8 cellular contexts compared by ENCODE assay signal in the genomic region with DNA sequence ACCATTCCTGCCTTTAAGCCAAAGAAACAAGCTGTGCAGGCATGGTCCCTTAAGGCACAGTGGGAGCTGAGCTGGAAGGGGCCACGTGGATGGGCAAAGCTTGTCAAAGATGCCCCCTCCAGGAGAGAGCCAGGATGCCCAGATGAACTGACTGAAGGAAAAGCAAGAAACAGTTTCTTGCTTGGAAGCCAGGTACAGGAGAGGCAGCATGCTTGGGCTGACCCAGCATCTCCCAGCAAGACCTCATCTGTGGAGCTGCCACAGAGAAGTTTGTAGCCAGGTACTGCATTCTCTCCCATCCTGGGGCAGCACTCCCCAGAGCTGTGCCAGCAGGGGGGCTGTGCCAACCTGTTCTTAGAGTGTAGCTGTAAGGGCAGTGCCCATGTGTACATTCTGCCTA. TPM values are rescaled to one million over a fixed set of nuclear protein-coding genes. Genes with fewer than 3 reads are reported as not detected.
DNase-seq lines count a peak whose midpoint lies in the region; ATAC-seq and TF ChIP-seq lines count a peak whose summit lies in the region.

No MANE protein-coding gene starts in this region.

- no peaks in the 10 kb centered on the region for H3K9me3 Mint-ChIP-seq in T-helper 1 cell treated with Interleukin-12 subunit alpha and Interleukin-12 subunit beta and Interleukin-4 antibody, amounts not matched to agents 30 μg/mL and 1 μg/mL, for 36 hours
- H3K9me3 Mint-ChIP-seq in activated naive CD8-positive, alpha-beta T cell treated with anti-CD3 and anti-CD28 coated beads for 36 hours = no peaks in the 10 kb centered on the region

- peaks cover 11% of the 10 kb centered on the region for H3K27me3 Mint-ChIP-seq in T-helper 1 cell treated with Interleukin-12 subunit alpha and Interleukin-12 subunit beta and Interleukin-4 antibody, amounts not matched to agents 30 μg/mL and 1 μg/mL, for 36 hours (ENCODE audit: low read depth)
- H3K27me3 Mint-ChIP-seq in activated naive CD8-positive, alpha-beta T cell treated with anti-CD3 and anti-CD28 coated beads for 36 hours = peaks cover 3% of the 10 kb centered on the region

- peaks cover 0 to 36% of the 10 kb centered on the region in 2 donors for H3K36me3 ChIP-seq in left lung
- peaks cover 30% of the 10 kb centered on the region for H3K36me3 ChIP-seq in suprapubic skin

- H3K4me1 ChIP-seq in left lung (peaks cover 25 to 68% of the 10 kb centered on the region in 2 donors), suprapubic skin (peaks cover 84% of the 10 kb centered on the region)

- no peak for TF ChIP-seq CTCF in left lung (IDR thresholded peaks at IDR 0.05)
- no peak for TF ChIP-seq CTCF in suprapubic skin (IDR thresholded peaks at IDR 0.05)

- DNase-seq in T-helper 1 cell (no peak), left lung (no peak), suprapubic skin (ENCODE audit: low spot score in 2 of 2) (no peak), NCI-H510A treated with DMSO at 0.1 percent for 48 hours (lab: John Stamatoyannopoulos, UW) (no peak), NCI-H128 (lab: John Stamatoyannopoulos, UW; ENCODE audit: unreplicated experiment) (no peak)
- no peak for DNase-seq in activated naive CD8-positive, alpha-beta T cell treated with anti-CD3 and anti-CD28 coated beads for 36 hours

- no peak for TF ChIP-seq EP300 in suprapubic skin (IDR thresholded peaks at IDR 0.05)

- peak overlapping the region in 1 of 2 donors; percentile 69 for H3K4me3 ChIP-seq in left lung
- peak overlapping the region; percentile 61 for H3K4me3 ChIP-seq in suprapubic skin

- peaks cover 16% of the 10 kb centered on the region for H3K36me3 Mint-ChIP-seq in T-helper 1 cell treated with Interleukin-12 subunit alpha and Interleukin-12 subunit beta and Interleukin-4 antibody, amounts not matched to agents 30 μg/mL and 1 μg/mL, for 36 hours (ENCODE audit: low read depth)
- H3K36me3 Mint-ChIP-seq in activated naive CD8-positive, alpha-beta T cell treated with anti-CD3 and anti-CD28 coated beads for 36 hours = peaks cover 27% of the 10 kb centered on the region

- intact Hi-C loops in left lung (cut with DNase I) = no loop called here

- TF ChIP-seq POLR2A in suprapubic skin (IDR thresholded peaks at IDR 0.05) = no peak

- H3K9me3 ChIP-seq in left lung = no peaks in the 10 kb centered on the region
- H3K9me3 ChIP-seq in suprapubic skin = no peaks in the 10 kb centered on the region

- no peak overlapping the region for H3K27ac Mint-ChIP-seq in T-helper 1 cell treated with Interleukin-12 subunit alpha and Interleukin-12 subunit beta and Interleukin-4 antibody, amounts not matched to agents 30 μg/mL and 1 μg/mL, for 36 hours
- H3K27ac Mint-ChIP-seq in activated naive CD8-positive, alpha-beta T cell treated with anti-CD3 and anti-CD28 coated beads for 36 hours = peak overlapping the region; percentile 99

- no peak for ATAC-seq in left lung
- no peak for ATAC-seq in HG02678 (IDR thresholded peaks at IDR 0.05; ENCODE audit: unreplicated experiment)

- H3K27me3 ChIP-seq in left lung (peaks cover 0 to 9% of the 10 kb centered on the region in 2 donors), suprapubic skin (no peaks in the 10 kb centered on the region)

- peak overlapping the region; percentile 99 for H3K4me3 Mint-ChIP-seq in T-helper 1 cell treated with Interleukin-12 subunit alpha and Interleukin-12 subunit beta and Interleukin-4 antibody, amounts not matched to agents 30 μg/mL and 1 μg/mL, for 36 hours
- H3K4me3 Mint-ChIP-seq in activated naive CD8-positive, alpha-beta T cell treated with anti-CD3 and anti-CD28 coated beads for 36 hours = peak overlapping the region; percentile 96

- H3K27ac ChIP-seq in left lung = peak overlapping the region; percentile 95 to 98
- H3K27ac ChIP-seq in suprapubic skin = peak overlapping the region; percentile 100

- 50% methylated on average over 1 of the region's 1 CpG for WGBS in suprapubic skin

- peaks cover 32% of the 10 kb centered on the region for H3K4me1 Mint-ChIP-seq in T-helper 1 cell treated with Interleukin-12 subunit alpha and Interleukin-12 subunit beta and Interleukin-4 antibody, amounts not matched to agents 30 μg/mL and 1 μg/mL, for 36 hours (ENCODE audit: low read depth)
- peaks cover 39% of the 10 kb centered on the region for H3K4me1 Mint-ChIP-seq in activated naive CD8-positive, alpha-beta T cell treated with anti-CD3 and anti-CD28 coated beads for 36 hours

RNA-seq across cellular contexts. Expression of a gene that starts 1.3 kb away (rescaled TPM):
- 10 to 100 TPM; 50.6 to 51.3 TPM for total RNA-seq in activated naive CD8-positive, alpha-beta T cell treated with anti-CD3 and anti-CD28 coated beads for 36 hours
- total RNA-seq in left lung (10 to 100 TPM; 46.6 to 64.6 TPM), suprapubic skin (10 to 100 TPM; 27.9 to 56.1 (median 32.6) TPM)

RNA-seq across cellular contexts. Expression of a gene that starts 6.0 kb away (rescaled TPM):
- 10 to 100 TPM; 26.8 to 29.2 TPM for total RNA-seq in activated naive CD8-positive, alpha-beta T cell treated with anti-CD3 and anti-CD28 coated beads for 36 hours
- total RNA-seq in left lung (10 to 100 TPM; 63.1 to 91.0 TPM), suprapubic skin (10 to 100 TPM; 23.7 to 43.7 (median 30.2) TPM)

RNA-seq across cellular contexts. Expression of a gene that starts 6.6 kb away (rescaled TPM):
- under 1 TPM; 0.49 to 0.74 TPM for total RNA-seq in activated naive CD8-positive, alpha-beta T cell treated with anti-CD3 and anti-CD28 coated beads for 36 hours
- total RNA-seq in left lung = 100 to 1,000 TPM in 1 of 2 donors, 10 to 100 TPM in 1; 63.7 to 148 TPM
- total RNA-seq in suprapubic skin = 100 to 1,000 TPM in 3 of 4 donors, 10 to 100 TPM in 1; 88.9 to 198 (median 120) TPM

RNA-seq across cellular contexts. Expression of a gene that starts 38.8 kb away (rescaled TPM):
- total RNA-seq in activated naive CD8-positive, alpha-beta T cell treated with anti-CD3 and anti-CD28 coated beads for 36 hours = 100 to 1,000 TPM; 135 to 145 TPM
- total RNA-seq in left lung (100 to 1,000 TPM; 176 to 184 TPM), suprapubic skin (100 to 1,000 TPM in 2 of 4 donors, 10 to 100 TPM in 2; 77.1 to 180 (median 113) TPM)

RNA-seq across cellular contexts. Expression of a gene that starts 39.3 kb away (rescaled TPM):
- total RNA-seq in activated naive CD8-positive, alpha-beta T cell treated with anti-CD3 and anti-CD28 coated beads for 36 hours = 1 to 10 TPM; 4.6 to 4.9 TPM
- total RNA-seq in left lung (under 1 TPM; 0.45 to 0.73 TPM), suprapubic skin (under 1 TPM in 2 of 4 donors, not detected in 2; 0.34 to 0.80 TPM)

Comparison
In these comparisons a context has a peak if more than half of its experiments do, and no peak if none do; other contexts are left out.
1. RNA of a gene that starts 6.6 kb away (total RNA-seq): 63.7 to 148 TPM in left lung and 88.9 to 198 TPM in suprapubic skin; 0.49 to 0.74 TPM in activated naive CD8-positive, alpha-beta T cell treated with anti-CD3 and anti-CD28 coated beads for 36 hours; every median in the first group is over 10 times any median in the second.